ENCODE assay signal across 8 cellular contexts in genomic region chr2:233449071-233449901, GRCh38.
DNase-seq lines count a peak whose midpoint lies in the region; ATAC-seq, FAIRE-seq and TF ChIP-seq lines count a peak whose summit lies in the region.

No MANE protein-coding gene starts in this region.

- no peak for ATAC-seq in HG02642 (IDR thresholded peaks at IDR 0.05; ENCODE audit: poor library complexity, unreplicated experiment)
- no peak for ATAC-seq in HG03039 (IDR thresholded peaks at IDR 0.05; ENCODE audit: unreplicated experiment)

- CTCF ChIA-PET in RWPE1 (lab: Yijun Ruan, JAX): interaction anchor here (0.5 to 2.4 kb wide), 27 partner anchors 8 to 1666 kb away, joined by 3 to 22 read pairs (median 4); no protein-coding TSS in a partner anchor

- peak; percentile 69 for DNase-seq in RWPE1 (ENCODE audit: low spot score)
- DNase-seq in frontal cortex (ENCODE audit: low spot score in 2 of 2): peak; percentile 55 to 74
- peak; percentile 82 for DNase-seq in posterior vena cava (ENCODE audit: low spot score)
- no peak for DNase-seq in NCI-H187 (lab: John Stamatoyannopoulos, UW)
- DNase-seq in cortex of kidney (lab: John Stamatoyannopoulos, UW): no peak

- POLR2A ChIA-PET in RWPE1 (lab: Yijun Ruan, JAX; ENCODE audit: low non-redundant PET): no interaction called here

- TF ChIP-seq CTCF in RWPE1 (conservative IDR thresholded peaks at IDR 0.05; ENCODE audit: low read depth): peak; percentile 88

- peak overlapping the region; percentile 34 for H3K27ac ChIP-seq in RWPE1

- FAIRE-seq in G401.6 (lab: Jason Lieb, UNC) (peak; percentile 25), frontal cortex (lab: Jason Lieb, UNC) (no peak)

- intact Hi-C loops in posterior vena cava (cut with DNase I): loop anchor here (5.0 to 10.0 kb wide), 3 partner anchors 94 to 493 kb away; partner anchors contain the start of gene DGKD (in 2 of the 2)

Comparison
In these comparisons a context has a peak if more than half of its experiments do, and no peak if none do; other contexts are left out.
1. DNase-seq: peak in RWPE1 (single experiment), frontal cortex (2 of 2) and posterior vena cava (single experiment); none in NCI-H187 (0 of 2) and cortex of kidney (single experiment).